ENCODE assay signal across 27 cellular contexts in genomic region chr6:6790393-6790792, GRCh38.
"Had no signal": no experiment of that assay in that cellular context is flagged by ENCODE, and none has a peak within 500 bp of the region (broad histone marks: within the 10 kb centered on the region; RNA-seq: fewer than 3 reads in every experiment).

No MANE protein-coding gene starts in this region.

- H3K27ac Mint-ChIP-seq: activated B cell treated with CpG ODN at 0.5 μM for 24 hours; activated CD4-positive, alpha-beta T cell treated with anti-CD3 and anti-CD28 coated beads, Interleukin-2, amount 10 ng/mL, durations not matched to agents 24 days and 14 days; activated CD8-positive, alpha-beta memory T cell treated with anti-CD3 and anti-CD28 coated beads, Interleukin-2, amount 10 ng/mL, durations not matched to agents 7 days and 5 days; activated naive CD4-positive, alpha-beta T cell treated with anti-CD3 and anti-CD28 coated beads, Interleukin-2, amount 50 U/mL, for 24 hours; activated T-cell treated with anti-CD3 and anti-CD28 coated beads, Interleukin-2, amount 50 U/mL, for 24 hours; activated T-helper 1 cell treated with anti-CD3 and anti-CD28 coated beads, Interleukin-12 subunit alpha, Interleukin-12 subunit beta, Interleukin-2, Interleukin-4 antibody, amounts not matched to agents 30 ng/mL and 10 ng/mL and 1 ng/mL, durations not matched to agents 14 hours and 24 hours and 36 hours; T-helper 1 cell treated with Interleukin-12 subunit alpha and Interleukin-12 subunit beta and Interleukin-4 antibody, amounts not matched to agents 30 μg/mL and 1 μg/mL, for 36 hours had no signal

- H3K4me3 Mint-ChIP-seq: activated B cell treated with CpG ODN at 0.5 μM for 24 hours; activated CD4-positive, alpha-beta T cell treated with anti-CD3 and anti-CD28 coated beads, Interleukin-2, amount 10 ng/mL, durations not matched to agents 24 days and 14 days; activated CD8-positive, alpha-beta memory T cell treated with anti-CD3 and anti-CD28 coated beads, Interleukin-2, amount 10 ng/mL, durations not matched to agents 7 days and 5 days; activated naive CD4-positive, alpha-beta T cell treated with anti-CD3 and anti-CD28 coated beads, Interleukin-2, amount 50 U/mL, for 24 hours; activated T-cell treated with anti-CD3 and anti-CD28 coated beads, Interleukin-2, amount 50 U/mL, for 24 hours; activated T-helper 1 cell treated with anti-CD3 and anti-CD28 coated beads, Interleukin-12 subunit alpha, Interleukin-12 subunit beta, Interleukin-2, Interleukin-4 antibody, amounts not matched to agents 30 ng/mL and 10 ng/mL and 1 ng/mL, durations not matched to agents 14 hours and 24 hours and 36 hours; T-helper 1 cell treated with Interleukin-12 subunit alpha and Interleukin-12 subunit beta and Interleukin-4 antibody, amounts not matched to agents 30 μg/mL and 1 μg/mL, for 36 hours had no signal

- H3K27me3 ChIP-seq: breast epithelium, SJSA1 had no signal

- ATAC-seq: activated CD8-positive, alpha-beta memory T cell treated with anti-CD3 and anti-CD28 coated beads, Interleukin-2, amount 10 ng/mL, durations not matched to agents 7 days and 5 days; SK-N-SH treated with all-trans-retinoic acid at 6 μM for 48 hours had no signal

- DNase-seq: activated B cell treated with CpG ODN at 0.5 μM for 24 hours; activated CD4-positive, alpha-beta T cell treated with anti-CD3 and anti-CD28 coated beads for 1 hour; activated CD4-positive, alpha-beta T cell treated with anti-CD3 and anti-CD28 coated beads, Interleukin-2, amount 10 ng/mL, durations not matched to agents 24 days and 14 days; activated CD4-positive, alpha-beta T cell treated with anti-CD3 and anti-CD28 coated beads, Interleukin-2, amount 50 U/mL, for 48 hours; activated CD8-positive, alpha-beta memory T cell treated with anti-CD3 and anti-CD28 coated beads, Interleukin-2, amount 10 ng/mL, durations not matched to agents 7 days and 5 days; activated effector memory CD4-positive, alpha-beta T cell treated with Interleukin-2 at 50 U/mL for 16 hours; activated naive CD4-positive, alpha-beta T cell; activated T-cell treated with anti-CD3 and anti-CD28 coated beads, Interleukin-2, amount 50 U/mL, for 24 hours; aorta; caudate nucleus; Kasumi-1; KBM-7; NCI-H1105 treated with DMSO at 0.1 percent for 48 hours; NCI-H1436 treated with DMSO at 0.1 percent for 48 hours; NCI-H187; NCI-H2081; NCI-H510A treated with DMSO at 0.1 percent for 48 hours; NCI-H69; Right ventricle myocardium superior; SW 1271 had no signal

- H3K4me3 ChIP-seq: breast epithelium, SJSA1 had no signal

- H3K9me3 ChIP-seq: breast epithelium, SJSA1 had no signal

- H3K9me3 Mint-ChIP-seq: activated B cell treated with CpG ODN at 0.5 μM for 24 hours; activated CD4-positive, alpha-beta T cell treated with anti-CD3 and anti-CD28 coated beads, Interleukin-2, amount 10 ng/mL, durations not matched to agents 24 days and 14 days; activated naive CD4-positive, alpha-beta T cell treated with anti-CD3 and anti-CD28 coated beads, Interleukin-2, amount 50 U/mL, for 24 hours; activated T-cell treated with anti-CD3 and anti-CD28 coated beads, Interleukin-2, amount 50 U/mL, for 24 hours; activated T-helper 1 cell treated with anti-CD3 and anti-CD28 coated beads, Interleukin-12 subunit alpha, Interleukin-12 subunit beta, Interleukin-2, Interleukin-4 antibody, amounts not matched to agents 30 ng/mL and 10 ng/mL and 1 ng/mL, durations not matched to agents 14 hours and 24 hours and 36 hours; T-helper 1 cell treated with Interleukin-12 subunit alpha and Interleukin-12 subunit beta and Interleukin-4 antibody, amounts not matched to agents 30 μg/mL and 1 μg/mL, for 36 hours had no signal

- H3K36me3 ChIP-seq: breast epithelium, SJSA1 had no signal

- H3K27ac ChIP-seq: breast epithelium had no signal

- H3K4me1 ChIP-seq: breast epithelium had no signal

- H3K27me3 Mint-ChIP-seq: activated naive CD4-positive, alpha-beta T cell treated with anti-CD3 and anti-CD28 coated beads, Interleukin-2, amount 50 U/mL, for 24 hours; activated T-cell treated with anti-CD3 and anti-CD28 coated beads, Interleukin-2, amount 50 U/mL, for 24 hours had no signal

- FAIRE-seq: TTC549 had no signal

- H3K36me3 Mint-ChIP-seq: activated naive CD4-positive, alpha-beta T cell treated with anti-CD3 and anti-CD28 coated beads, Interleukin-2, amount 50 U/mL, for 24 hours had no signal
